1 cellular context compared by ENCODE assay signal in genomic region chr17:6443692-6444572, GRCh38.
A peak's percentile ranks its signal among the peaks of the same experiment; 100 is the strongest.
TF ChIP-seq lines count a peak whose summit lies in the region.

Gene PIMREG, plus strand, starts transcription at chr17:6444455. Its CDS starts 656 bp downstream, at chr17:6445111.

TF ChIP-seq in H1, 55 proteins besides CTCF, POLR2A, EP300 and RAD21:
- no peak for TF ChIP-seq CHD7 (IDR thresholded peaks at IDR 0.05; ENCODE audit: insufficient replicate concordance, low read length)
- TF ChIP-seq POU5F1 (IDR thresholded peaks at IDR 0.05; ENCODE audit: low read depth, low read length): no peak
- TF ChIP-seq FOSL1 (IDR thresholded peaks at IDR 0.05; ENCODE audit: insufficient read depth, low read depth, low read length): peak; percentile 23; the same call in 1 of the 2 replicates
- TF ChIP-seq YY1 (IDR thresholded peaks at IDR 0.05; ENCODE audit: low read depth, low read length): 0 out of 2 replicates have a peak, but pooled peaks have one; percentile 11
- peak; percentile 69 for TF ChIP-seq TBP (IDR thresholded peaks at IDR 0.05; ENCODE audit: low read depth, low read length)
- TF ChIP-seq E2F6 (IDR thresholded peaks at IDR 0.05): peak; percentile 92
- TF ChIP-seq ZNF274 (IDR thresholded peaks at IDR 0.05; ENCODE audit: borderline replicate concordance, extremely low read depth, low read length): no peak
- TF ChIP-seq CTBP2 (IDR thresholded peaks at IDR 0.05; ENCODE audit: borderline replicate concordance, insufficient read depth, insufficient read length, low read length): no peak
- TF ChIP-seq KDM1A (IDR thresholded peaks at IDR 0.05; ENCODE audit: borderline replicate concordance, low read length): no peak
- TF ChIP-seq CEBPB (IDR thresholded peaks at IDR 0.05; ENCODE audit: low read depth, low read length): no peak
- TF ChIP-seq KDM5A (IDR thresholded peaks at IDR 0.05; ENCODE audit: low read length): no peak
- TF ChIP-seq USF2 (IDR thresholded peaks at IDR 0.05; ENCODE audit: low read length): no peak
- TF ChIP-seq NRF1 (IDR thresholded peaks at IDR 0.05; ENCODE audit: low read depth, low read length): no peak
- TF ChIP-seq RXRA (IDR thresholded peaks at IDR 0.05; ENCODE audit: insufficient read depth, low read depth, low read length): no peak
- no peak for TF ChIP-seq RNF2 (IDR thresholded peaks at IDR 0.05; ENCODE audit: borderline replicate concordance, low read depth, low read length, missing control alignments, poor library complexity, severe bottlenecking)
- TF ChIP-seq JUN (IDR thresholded peaks at IDR 0.05; ENCODE audit: low read depth, low read length): no peak
- peak; percentile 100 for TF ChIP-seq MAX (IDR thresholded peaks at IDR 0.05)
- peak; percentile 29 for TF ChIP-seq KDM4A (IDR thresholded peaks at IDR 0.05; ENCODE audit: low read depth, low read length, severe bottlenecking)
- peak; percentile 53 for TF ChIP-seq TAF7 (optimal IDR thresholded peaks at IDR 0.05; ENCODE audit: borderline replicate concordance, low read depth, low read length)
- TF ChIP-seq ATF3 (IDR thresholded peaks at IDR 0.05; ENCODE audit: insufficient read depth, low read depth, low read length): no peak
- TF ChIP-seq CHD2 (IDR thresholded peaks at IDR 0.05; ENCODE audit: low read length): peak; percentile 59
- TF ChIP-seq EZH2 (IDR thresholded peaks at IDR 0.05; ENCODE audit: low read depth, low read length, severe bottlenecking): no peak
- no peak for TF ChIP-seq CBX5 (IDR thresholded peaks at IDR 0.05; ENCODE audit: low read depth, low read length)
- TF ChIP-seq SP1 (IDR thresholded peaks at IDR 0.05; ENCODE audit: low read depth, low read length): no peak
- no peak for TF ChIP-seq BRCA1 (IDR thresholded peaks at IDR 0.05; ENCODE audit: low read depth, low read length)
- peak; percentile 66 to 89; a peak in 2 of 4 replicates for TF ChIP-seq SIN3A (conservative IDR thresholded peaks at IDR 0.05 in 1 of 2, IDR thresholded peaks at IDR 0.05 in 1 of 2; ENCODE audit: low read depth in 1 of 2, low read length in 2 of 2)
- TF ChIP-seq RFX5 (IDR thresholded peaks at IDR 0.05; ENCODE audit: borderline replicate concordance, low read depth, low read length): no peak
- no peak for TF ChIP-seq MAFK (IDR thresholded peaks at IDR 0.05; ENCODE audit: low read depth, low read length)
- no peak for TF ChIP-seq GABPA (IDR thresholded peaks at IDR 0.05; ENCODE audit: borderline replicate concordance, insufficient read depth, low read length)
- peak; percentile 90 for TF ChIP-seq ASH2L (IDR thresholded peaks at IDR 0.05; ENCODE audit: low read length)
- no peak for TF ChIP-seq CHD1 (IDR thresholded peaks at IDR 0.05; ENCODE audit: low read depth, low read length)
- no peak for TF ChIP-seq TCF12 (IDR thresholded peaks at IDR 0.05; ENCODE audit: low read depth, low read length)
- peak; percentile 60 for TF ChIP-seq PHF8 (conservative IDR thresholded peaks at IDR 0.05; ENCODE audit: low read depth, low read length)
- TF ChIP-seq HDAC2 (IDR thresholded peaks at IDR 0.05; ENCODE audit: borderline replicate concordance in 1 of 2, low read depth in 2 of 2, low read length in 2 of 2): no peak; a peak in 1 of 4 replicates
- no peak for TF ChIP-seq JUND (IDR thresholded peaks at IDR 0.05; ENCODE audit: low read length)
- no peak for TF ChIP-seq HDAC6 (IDR thresholded peaks at IDR 0.05; ENCODE audit: low read depth, low read length)
- no peak for TF ChIP-seq SUZ12 (IDR thresholded peaks at IDR 0.05; ENCODE audit: low read length)
- TF ChIP-seq SIRT6 (IDR thresholded peaks at IDR 0.05; ENCODE audit: low read length): no peak
- TF ChIP-seq SRF (IDR thresholded peaks at IDR 0.05; ENCODE audit: low read depth, low read length): no peak
- no peak for TF ChIP-seq NANOG (IDR thresholded peaks at IDR 0.05; ENCODE audit: insufficient read depth, low read depth, low read length, poor library complexity, severe bottlenecking)
- TF ChIP-seq EGR1 (IDR thresholded peaks at IDR 0.05; ENCODE audit: borderline replicate concordance, low read depth, low read length): peak; percentile 92
- TF ChIP-seq TAF1 (IDR thresholded peaks at IDR 0.05; ENCODE audit: low read depth, low read length): peak; percentile 96
- no peak for TF ChIP-seq BCL11A (IDR thresholded peaks at IDR 0.05; ENCODE audit: low read depth in 2 of 2, low read length in 2 of 2)
- TF ChIP-seq SP4 (IDR thresholded peaks at IDR 0.05; ENCODE audit: low read length): peak; percentile 18; the same call in 1 of the 2 replicates
- peak; percentile 86 for TF ChIP-seq SAP30 (IDR thresholded peaks at IDR 0.05; ENCODE audit: insufficient read depth, insufficient replicate concordance, low read length)
- no peak for TF ChIP-seq ATF2 (IDR thresholded peaks at IDR 0.05; ENCODE audit: low read length)
- TF ChIP-seq TEAD4 (IDR thresholded peaks at IDR 0.05; ENCODE audit: low read depth, low read length): no peak; the same call in 1 of the 2 replicates
- TF ChIP-seq CBX8 (IDR thresholded peaks at IDR 0.05; ENCODE audit: borderline replicate concordance, low read depth, low read length): no peak
- TF ChIP-seq CREB1 (IDR thresholded peaks at IDR 0.05): peak; percentile 52; the same call in 1 of the 2 replicates
- TF ChIP-seq GTF2F1 (IDR thresholded peaks at IDR 0.05; ENCODE audit: borderline replicate concordance, low read depth, low read length): no peak
- TF ChIP-seq SP2 (IDR thresholded peaks at IDR 0.05; ENCODE audit: low read length): no peak
- TF ChIP-seq SIX5 (IDR thresholded peaks at IDR 0.05; ENCODE audit: low read depth, low read length): no peak
- no peak for TF ChIP-seq RBBP5 (IDR thresholded peaks at IDR 0.05; ENCODE audit: borderline replicate concordance, low read depth, low read length)
- no peak; the same call in 1 of the 2 replicates for TF ChIP-seq BACH1 (IDR thresholded peaks at IDR 0.05; ENCODE audit: low read length)
- TF ChIP-seq POLR2AphosphoS5 (IDR thresholded peaks at IDR 0.05; ENCODE audit: low read depth, low read length): peak; percentile 94
